27 cellular contexts compared by ENCODE assay signal in the genomic region with DNA sequence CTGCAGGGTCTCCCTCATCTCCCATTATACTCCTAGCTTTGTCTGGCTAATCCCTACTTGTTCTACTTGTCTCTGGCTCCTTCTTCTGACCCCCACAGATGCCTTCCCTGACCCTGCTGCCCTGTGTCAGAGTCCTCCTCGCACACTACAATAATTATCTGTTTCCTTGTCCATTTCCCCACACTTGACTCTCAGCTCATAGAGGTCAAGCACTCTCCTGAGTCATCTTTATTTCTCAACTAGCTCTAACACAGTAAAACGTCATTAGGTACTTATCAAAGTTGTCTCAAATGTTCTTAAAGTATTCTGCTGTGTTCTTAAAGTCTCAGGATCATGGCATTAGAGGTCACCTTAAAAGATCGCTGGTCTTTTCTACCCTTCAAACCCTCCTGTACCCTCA. TPM values are rescaled to one million over a fixed set of nuclear protein-coding genes. Genes with fewer than 3 reads are reported as not detected.
DNase-seq lines count a peak whose midpoint lies in the region; ATAC-seq and TF ChIP-seq lines count a peak whose summit lies in the region.
"Had no signal": no experiment of that assay in that cellular context is flagged by ENCODE, and none has a peak within 500 bp of the region (broad histone marks: within the 10 kb centered on the region; RNA-seq: fewer than 3 reads in every experiment).

No MANE protein-coding gene starts in this region.

- no peak for TF ChIP-seq POLR2A in gastrocnemius medialis (IDR thresholded peaks at IDR 0.05)

- H3K27ac ChIP-seq in left lung (no peak overlapping the region), gastrocnemius medialis (no peak overlapping the region)
- H3K27ac ChIP-seq: coronary artery, gastroesophageal sphincter, testis had no signal

- H3K36me3 ChIP-seq in left lung: no peaks in the 10 kb centered on the region
- H3K36me3 ChIP-seq in gastrocnemius medialis: no peaks in the 10 kb centered on the region
- H3K36me3 ChIP-seq: gastroesophageal sphincter had no signal

- in situ Hi-C loops in gastrocnemius medialis (cut with MboI; ENCODE audit: low sequenced_read_pairs in 4 of 4): no loop called here

- H3K4me1 ChIP-seq in left lung (no peaks in the 10 kb centered on the region), gastrocnemius medialis (no peaks in the 10 kb centered on the region)
- H3K4me1 ChIP-seq: gastroesophageal sphincter, testis had no signal

- H3K27me3 ChIP-seq in left lung: no peaks in the 10 kb centered on the region
- no peaks in the 10 kb centered on the region for H3K27me3 ChIP-seq in gastrocnemius medialis
- H3K27me3 ChIP-seq: gastroesophageal sphincter, testis had no signal

- H3K9me3 ChIP-seq in left lung (no peaks in the 10 kb centered on the region), gastrocnemius medialis (no peaks in the 10 kb centered on the region)
- H3K9me3 ChIP-seq: gastroesophageal sphincter, mucosa of descending colon, SK-N-SH, testis had no signal

- no peak overlapping the region for H3K4me3 ChIP-seq in AG10803 (ENCODE audit: low read length)
- no peak overlapping the region for H3K4me3 ChIP-seq in cardiac fibroblast (replicated peaks in 1 of 2; ENCODE audit: low read depth in 2 of 2, low read length in 2 of 2)
- H3K4me3 ChIP-seq in left lung: no peak overlapping the region
- H3K4me3 ChIP-seq in gastrocnemius medialis: no peak overlapping the region
- H3K4me3 ChIP-seq: coronary artery, gastroesophageal sphincter, mucosa of descending colon, testis had no signal

- ATAC-seq in left lung (peak; percentile 78), gastrocnemius medialis (no peak), GM21737 (IDR thresholded peaks at IDR 0.05; ENCODE audit: unreplicated experiment) (no peak)
- ATAC-seq: gastroesophageal sphincter, mucosa of descending colon had no signal

- no peak for TF ChIP-seq CTCF in AG10803 (conservative IDR thresholded peaks at IDR 0.05; ENCODE audit: low read length)
- TF ChIP-seq CTCF in cardiac fibroblast (IDR thresholded peaks at IDR 0.05; ENCODE audit: low read depth, low read length): no peak
- no peak for TF ChIP-seq CTCF in left lung (IDR thresholded peaks at IDR 0.05)
- TF ChIP-seq CTCF in gastrocnemius medialis (IDR thresholded peaks at IDR 0.05 in 4 of 5, conservative IDR thresholded peaks at IDR 0.05 in 1 of 5): no peak

- DNase-seq in AG10803 (ENCODE audit: low read depth): peak; percentile 64
- peak; percentile 70 for DNase-seq in HCEC 1CT
- DNase-seq in cardiac fibroblast (ENCODE audit: low read depth in 2 of 2): peak; percentile 63 to 66
- DNase-seq in left lung: no peak
- DNase-seq in gastrocnemius medialis: no peak
- no peak for DNase-seq in CD1c-positive myeloid dendritic cell (ENCODE audit: extremely low spot score)
- no peak for DNase-seq in NCI-H510A treated with DMSO at 0.1 percent for 48 hours (lab: John Stamatoyannopoulos, UW)
- DNase-seq: activated B cell treated with CpG ODN at 0.5 μM for 24 hours; activated CD4-positive, alpha-beta memory T cell treated with anti-CD3 and anti-CD28 coated beads for 36 hours; activated naive CD4-positive, alpha-beta T cell treated with anti-CD3 and anti-CD28 coated beads, Interleukin-2, amount 10 ng/mL, durations not matched to agents 7 days and 5 days; activated T-cell treated with anti-CD3 and anti-CD28 coated beads, Interleukin-2, amount 50 U/mL, for 1 hour; CD4-positive, alpha-beta memory T cell; DND-41; GOT3; left cardiac atrium; mucosa of descending colon; NCI-H187 treated with DMSO at 0.1 percent for 48 hours; NCI-H226; SK-N-SH; stimulated activated CD4-positive, alpha-beta T cell treated with anti-CD3 and anti-CD28 coated beads, Interleukin-15, amount 100 ng/mL, for 24 hours; testis had no signal

- intact Hi-C loops in left lung (cut with DNase I): no loop called here
- intact Hi-C loops in gastrocnemius medialis (cut with DNase I; ENCODE audit: low total_unique reads): no loop called here

RNA-seq across cellular contexts. Expression of a gene that starts 47.1 kb away (rescaled TPM):
- not detected for total RNA-seq in left lung
- total RNA-seq in gastrocnemius medialis: under 1 TPM in 2 of 4 donors, not detected in 2; 0.20 to 0.40 TPM
- total RNA-seq: activated B cell treated with CpG ODN at 0.5 μM for 24 hours; activated CD4-positive, alpha-beta memory T cell treated with anti-CD3 and anti-CD28 coated beads for 36 hours; astrocyte; CD4-positive, alpha-beta memory T cell; gastroesophageal sphincter; left cardiac atrium; mucosa of descending colon; pulmonary artery endothelial cell; RPMI7951; testis had no signal

Comparison
In these comparisons a context has a peak if more than half of its experiments do, and no peak if none do; other contexts are left out.
1. DNase-seq: peak in AG10803 (single experiment), HCEC 1CT (single experiment) and cardiac fibroblast (2 of 2); none in left lung (0 of 2), gastrocnemius medialis (0 of 2), CD1c-positive myeloid dendritic cell (single experiment) and NCI-H510A treated with DMSO at 0.1 percent for 48 hours (single experiment).